ENCODE assay signal across 1 cellular context in the genomic region with DNA sequence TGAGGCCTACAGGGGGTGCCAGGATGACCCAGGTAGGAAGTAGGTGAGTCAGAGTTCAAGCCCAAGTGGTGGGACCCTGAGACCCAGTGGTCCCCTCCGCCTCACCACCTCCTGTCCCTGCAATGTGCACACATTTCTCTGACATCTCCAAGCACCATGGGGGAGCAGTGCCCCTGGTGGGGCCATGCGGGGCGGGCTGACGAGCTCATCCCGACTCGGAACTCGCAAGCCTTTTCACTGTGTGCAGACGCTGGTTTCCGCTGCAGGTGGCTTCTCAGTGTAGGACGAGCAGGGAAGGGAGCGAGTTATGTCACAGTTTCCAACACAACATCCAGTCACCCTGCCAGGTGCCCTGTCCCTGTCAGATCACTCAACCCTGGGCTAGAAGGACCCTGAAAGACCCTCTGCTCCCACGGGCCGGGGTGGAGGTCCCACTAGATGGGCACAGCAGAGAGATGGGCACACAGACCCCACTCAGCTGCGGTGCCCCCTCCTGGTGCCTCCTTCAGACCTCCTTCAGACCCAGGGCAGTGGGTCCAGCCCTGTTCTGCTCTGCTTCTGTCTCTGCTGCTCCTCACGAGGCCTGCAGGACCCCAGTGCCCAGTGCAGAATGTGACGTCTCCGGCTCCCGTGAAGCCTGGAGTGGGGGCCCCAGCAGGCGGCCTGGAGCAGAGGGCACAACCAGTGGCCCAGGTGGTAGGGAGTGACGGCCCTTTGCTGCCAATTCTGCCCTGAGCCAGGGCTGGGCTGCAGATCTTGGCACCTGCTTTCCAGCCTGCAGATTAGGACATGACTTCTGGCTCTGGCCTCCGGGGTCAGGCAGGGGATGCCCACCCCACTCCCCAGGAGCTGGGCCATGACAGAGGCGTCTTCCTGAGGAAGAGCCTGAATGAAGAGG.
TF ChIP-seq lines count a peak whose summit lies in the region.

No MANE protein-coding gene starts in this region.

TF ChIP-seq in WTC11, 78 proteins besides CTCF, POLR2A, EP300 and RAD21 (continued from another document):
- TF ChIP-seq, protein P1, sequence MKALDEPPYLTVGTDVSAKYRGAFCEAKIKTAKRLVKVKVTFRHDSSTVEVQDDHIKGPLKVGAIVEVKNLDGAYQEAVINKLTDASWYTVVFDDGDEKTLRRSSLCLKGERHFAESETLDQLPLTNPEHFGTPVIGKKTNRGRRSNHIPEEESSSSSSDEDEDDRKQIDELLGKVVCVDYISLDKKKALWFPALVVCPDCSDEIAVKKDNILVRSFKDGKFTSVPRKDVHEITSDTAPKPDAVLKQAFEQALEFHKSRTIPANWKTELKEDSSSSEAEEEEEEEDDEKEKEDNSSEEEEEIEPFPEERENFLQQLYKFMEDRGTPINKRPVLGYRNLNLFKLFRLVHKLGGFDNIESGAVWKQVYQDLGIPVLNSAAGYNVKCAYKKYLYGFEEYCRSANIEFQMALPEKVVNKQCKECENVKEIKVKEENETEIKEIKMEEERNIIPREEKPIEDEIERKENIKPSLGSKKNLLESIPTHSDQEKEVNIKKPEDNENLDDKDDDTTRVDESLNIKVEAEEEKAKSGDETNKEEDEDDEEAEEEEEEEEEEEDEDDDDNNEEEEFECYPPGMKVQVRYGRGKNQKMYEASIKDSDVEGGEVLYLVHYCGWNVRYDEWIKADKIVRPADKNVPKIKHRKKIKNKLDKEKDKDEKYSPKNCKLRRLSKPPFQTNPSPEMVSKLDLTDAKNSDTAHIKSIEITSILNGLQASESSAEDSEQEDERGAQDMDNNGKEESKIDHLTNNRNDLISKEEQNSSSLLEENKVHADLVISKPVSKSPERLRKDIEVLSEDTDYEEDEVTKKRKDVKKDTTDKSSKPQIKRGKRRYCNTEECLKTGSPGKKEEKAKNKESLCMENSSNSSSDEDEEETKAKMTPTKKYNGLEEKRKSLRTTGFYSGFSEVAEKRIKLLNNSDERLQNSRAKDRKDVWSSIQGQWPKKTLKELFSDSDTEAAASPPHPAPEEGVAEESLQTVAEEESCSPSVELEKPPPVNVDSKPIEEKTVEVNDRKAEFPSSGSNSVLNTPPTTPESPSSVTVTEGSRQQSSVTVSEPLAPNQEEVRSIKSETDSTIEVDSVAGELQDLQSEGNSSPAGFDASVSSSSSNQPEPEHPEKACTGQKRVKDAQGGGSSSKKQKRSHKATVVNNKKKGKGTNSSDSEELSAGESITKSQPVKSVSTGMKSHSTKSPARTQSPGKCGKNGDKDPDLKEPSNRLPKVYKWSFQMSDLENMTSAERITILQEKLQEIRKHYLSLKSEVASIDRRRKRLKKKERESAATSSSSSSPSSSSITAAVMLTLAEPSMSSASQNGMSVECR (CRISPR knock-in tag; IDR thresholded peaks at IDR 0.05; ENCODE audit: borderline replicate concordance) = no peak
- TF ChIP-seq ETV6 (CRISPR knock-in tag; IDR thresholded peaks at IDR 0.05) (no peak), SP1 (CRISPR knock-in tag; conservative IDR thresholded peaks at IDR 0.05) (no peak), CREM (CRISPR knock-in tag; IDR thresholded peaks at IDR 0.05) (no peak), NFATC4 (CRISPR knock-in tag; IDR thresholded peaks at IDR 0.05) (no peak)
- TF ChIP-seq, protein P2, sequence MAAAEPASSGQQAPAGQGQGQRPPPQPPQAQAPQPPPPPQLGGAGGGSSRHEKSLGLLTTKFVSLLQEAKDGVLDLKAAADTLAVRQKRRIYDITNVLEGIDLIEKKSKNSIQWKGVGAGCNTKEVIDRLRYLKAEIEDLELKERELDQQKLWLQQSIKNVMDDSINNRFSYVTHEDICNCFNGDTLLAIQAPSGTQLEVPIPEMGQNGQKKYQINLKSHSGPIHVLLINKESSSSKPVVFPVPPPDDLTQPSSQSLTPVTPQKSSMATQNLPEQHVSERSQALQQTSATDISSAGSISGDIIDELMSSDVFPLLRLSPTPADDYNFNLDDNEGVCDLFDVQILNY (CRISPR knock-in tag; IDR thresholded peaks at IDR 0.05) = no peak
- TF ChIP-seq, protein P3, sequence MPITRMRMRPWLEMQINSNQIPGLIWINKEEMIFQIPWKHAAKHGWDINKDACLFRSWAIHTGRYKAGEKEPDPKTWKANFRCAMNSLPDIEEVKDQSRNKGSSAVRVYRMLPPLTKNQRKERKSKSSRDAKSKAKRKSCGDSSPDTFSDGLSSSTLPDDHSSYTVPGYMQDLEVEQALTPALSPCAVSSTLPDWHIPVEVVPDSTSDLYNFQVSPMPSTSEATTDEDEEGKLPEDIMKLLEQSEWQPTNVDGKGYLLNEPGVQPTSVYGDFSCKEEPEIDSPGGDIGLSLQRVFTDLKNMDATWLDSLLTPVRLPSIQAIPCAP (CRISPR knock-in tag; IDR thresholded peaks at IDR 0.05) = no peak
- TF ChIP-seq, protein P4, sequence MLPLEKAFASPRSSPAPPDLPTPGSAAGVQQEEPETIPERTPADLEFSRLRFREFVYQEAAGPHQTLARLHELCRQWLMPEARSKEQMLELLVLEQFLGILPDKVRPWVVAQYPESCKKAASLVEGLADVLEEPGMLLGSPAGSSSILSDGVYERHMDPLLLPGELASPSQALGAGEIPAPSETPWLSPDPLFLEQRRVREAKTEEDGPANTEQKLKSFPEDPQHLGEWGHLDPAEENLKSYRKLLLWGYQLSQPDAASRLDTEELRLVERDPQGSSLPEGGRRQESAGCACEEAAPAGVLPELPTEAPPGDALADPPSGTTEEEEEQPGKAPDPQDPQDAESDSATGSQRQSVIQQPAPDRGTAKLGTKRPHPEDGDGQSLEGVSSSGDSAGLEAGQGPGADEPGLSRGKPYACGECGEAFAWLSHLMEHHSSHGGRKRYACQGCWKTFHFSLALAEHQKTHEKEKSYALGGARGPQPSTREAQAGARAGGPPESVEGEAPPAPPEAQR (CRISPR knock-in tag; IDR thresholded peaks at IDR 0.05) = no peak
- TF ChIP-seq, protein P5, sequence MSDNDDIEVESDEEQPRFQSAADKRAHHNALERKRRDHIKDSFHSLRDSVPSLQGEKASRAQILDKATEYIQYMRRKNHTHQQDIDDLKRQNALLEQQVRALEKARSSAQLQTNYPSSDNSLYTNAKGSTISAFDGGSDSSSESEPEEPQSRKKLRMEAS (CRISPR knock-in tag; IDR thresholded peaks at IDR 0.05) = no peak
- TF ChIP-seq, protein P6, sequence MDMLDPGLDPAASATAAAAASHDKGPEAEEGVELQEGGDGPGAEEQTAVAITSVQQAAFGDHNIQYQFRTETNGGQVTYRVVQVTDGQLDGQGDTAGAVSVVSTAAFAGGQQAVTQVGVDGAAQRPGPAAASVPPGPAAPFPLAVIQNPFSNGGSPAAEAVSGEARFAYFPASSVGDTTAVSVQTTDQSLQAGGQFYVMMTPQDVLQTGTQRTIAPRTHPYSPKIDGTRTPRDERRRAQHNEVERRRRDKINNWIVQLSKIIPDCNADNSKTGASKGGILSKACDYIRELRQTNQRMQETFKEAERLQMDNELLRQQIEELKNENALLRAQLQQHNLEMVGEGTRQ (CRISPR knock-in tag; IDR thresholded peaks at IDR 0.05) = no peak
TF ChIP-seq in WTC11: peak in this region for 0.
